23 cellular contexts compared by ENCODE assay signal in the genomic region with DNA sequence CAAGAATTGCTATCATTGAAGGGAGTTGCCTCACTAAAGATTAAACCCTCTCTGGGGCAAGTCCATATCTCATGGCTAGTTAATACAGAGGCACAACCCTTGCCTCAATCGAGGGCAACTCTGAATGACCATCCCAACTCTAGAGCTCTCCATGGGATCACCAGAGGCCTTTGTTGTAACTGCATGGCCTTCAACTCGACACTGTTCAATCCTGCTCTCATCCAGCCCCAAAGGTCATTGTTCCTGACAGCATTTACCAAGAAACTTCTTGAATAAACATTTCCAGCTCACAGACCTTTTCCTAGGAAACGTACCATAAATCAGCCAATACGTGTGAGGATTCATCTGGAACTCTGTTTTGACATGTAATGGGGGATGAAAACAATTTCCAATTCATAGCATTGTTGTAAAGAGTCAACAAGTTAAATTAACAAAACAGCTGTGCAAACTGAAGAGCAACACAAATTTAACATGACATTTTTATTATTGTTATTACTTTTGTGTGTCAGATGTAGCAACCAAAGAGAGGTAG.
"Had no signal": no experiment of that assay in that cellular context is flagged by ENCODE, and none has a peak within 500 bp of the region (broad histone marks: within the 10 kb centered on the region; RNA-seq: fewer than 3 reads in every experiment).

No MANE protein-coding gene starts in this region.

- H3K27me3 Mint-ChIP-seq: activated CD8-positive, alpha-beta T cell treated with anti-CD3 and anti-CD28 coated beads for 36 hours; activated naive CD8-positive, alpha-beta T cell treated with anti-CD3 and anti-CD28 coated beads, Interleukin-2, amount 10 ng/mL, durations not matched to agents 7 days and 5 days had no signal

- ATAC-seq: activated CD4-positive, CD25-positive, alpha-beta regulatory T cell treated with anti-CD3 and anti-CD28 coated beads, Interleukin-2, amount 50 U/mL, for 24 hours; activated CD8-positive, alpha-beta T cell treated with anti-CD3 and anti-CD28 coated beads for 36 hours; SK-N-SH treated with all-trans-retinoic acid at 6 μM for 48 hours had no signal

- H3K27ac ChIP-seq: adrenal gland, Peyer's patch, RWPE1, SJSA1 had no signal

- DNase-seq: activated CD4-positive, alpha-beta T cell treated with anti-CD3 and anti-CD28 coated beads for 4 hours; activated CD8-positive, alpha-beta memory T cell treated with anti-CD3 and anti-CD28 coated beads, Interleukin-2, amount 50 U/mL, for 4 hours; activated CD8-positive, alpha-beta T cell treated with anti-CD3 and anti-CD28 coated beads for 36 hours; activated naive CD4-positive, alpha-beta T cell treated with anti-CD3 and anti-CD28 coated beads, Interleukin-2, amount 50 U/mL, for 16 hours; activated naive CD8-positive, alpha-beta T cell treated with anti-CD3 and anti-CD28 coated beads, Interleukin-2, amount 10 ng/mL, durations not matched to agents 7 days and 5 days; adrenal gland; Karpas-422; MM.1S; NCI-H1105; NCI-H1436; NCI-H187; NCI-H2081 treated with DMSO at 0.1 percent for 48 hours; NCI-H526; NK-92 treated with Interleukin-12 subunit alpha and Interleukin-12 subunit beta, amount 100 ng/mL, for 24 hours; OCI-M1; Peyer's patch; Right ventricle myocardium superior; SW 1271 had no signal

- H3K36me3 ChIP-seq: adrenal gland, Peyer's patch, SJSA1 had no signal

- H3K27ac Mint-ChIP-seq: activated CD8-positive, alpha-beta T cell treated with anti-CD3 and anti-CD28 coated beads for 36 hours; activated naive CD8-positive, alpha-beta T cell treated with anti-CD3 and anti-CD28 coated beads, Interleukin-2, amount 10 ng/mL, durations not matched to agents 7 days and 5 days; T-helper 1 cell treated with Interleukin-12 subunit alpha and Interleukin-12 subunit beta and Interleukin-4 antibody, amounts not matched to agents 30 μg/mL and 1 μg/mL, for 36 hours had no signal

- H3K9me3 Mint-ChIP-seq: activated CD8-positive, alpha-beta T cell treated with anti-CD3 and anti-CD28 coated beads for 36 hours; T-helper 1 cell treated with Interleukin-12 subunit alpha and Interleukin-12 subunit beta and Interleukin-4 antibody, amounts not matched to agents 30 μg/mL and 1 μg/mL, for 36 hours had no signal

- H3K9me3 ChIP-seq: adrenal gland, Peyer's patch, SJSA1 had no signal

- H3K36me3 Mint-ChIP-seq: activated naive CD8-positive, alpha-beta T cell treated with anti-CD3 and anti-CD28 coated beads, Interleukin-2, amount 10 ng/mL, durations not matched to agents 7 days and 5 days had no signal

- H3K4me3 Mint-ChIP-seq: activated CD8-positive, alpha-beta T cell treated with anti-CD3 and anti-CD28 coated beads for 36 hours; activated naive CD8-positive, alpha-beta T cell treated with anti-CD3 and anti-CD28 coated beads, Interleukin-2, amount 10 ng/mL, durations not matched to agents 7 days and 5 days; T-helper 1 cell treated with Interleukin-12 subunit alpha and Interleukin-12 subunit beta and Interleukin-4 antibody, amounts not matched to agents 30 μg/mL and 1 μg/mL, for 36 hours had no signal

- H3K4me3 ChIP-seq: adrenal gland, Peyer's patch, SJSA1 had no signal

- H3K4me1 Mint-ChIP-seq: activated naive CD8-positive, alpha-beta T cell treated with anti-CD3 and anti-CD28 coated beads, Interleukin-2, amount 10 ng/mL, durations not matched to agents 7 days and 5 days had no signal

- H3K27me3 ChIP-seq: adrenal gland, Peyer's patch, SJSA1 had no signal

- H3K4me1 ChIP-seq: adrenal gland, Peyer's patch, SJSA1 had no signal
